In the genomic region with DNA sequence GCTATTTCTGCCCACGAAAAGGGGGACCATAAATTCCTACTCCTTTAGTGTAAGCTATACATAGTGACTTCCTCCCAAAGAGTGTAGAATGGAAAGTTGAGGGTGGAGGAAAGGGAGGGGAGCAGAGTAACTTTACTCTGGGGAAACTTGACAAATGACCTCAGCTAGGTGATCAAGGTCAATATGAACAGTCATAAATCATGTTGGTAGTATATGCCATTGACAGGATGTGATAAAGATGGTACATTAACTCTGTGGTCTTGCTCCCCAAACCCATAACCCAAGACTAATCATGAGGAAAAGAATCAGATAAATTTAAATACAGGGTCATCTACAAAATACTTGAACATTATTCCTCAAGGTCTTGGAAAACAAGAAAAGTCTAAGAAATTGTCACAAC, we compare ENCODE assay signal across 23 cellular contexts.
"Had no signal": no experiment of that assay in that cellular context is flagged by ENCODE, and none has a peak within 500 bp of the region (broad histone marks: within the 10 kb centered on the region; RNA-seq: fewer than 3 reads in every experiment).

No MANE protein-coding gene starts in this region.

- H3K36me3 ChIP-seq: right lobe of liver had no signal

- H3K9ac ChIP-seq: neural progenitor cell, parathyroid adenoma had no signal

- H3K4me3 ChIP-seq: gastrocnemius medialis, lung, mucosa of descending colon, neural progenitor cell, right lobe of liver, thoracic aorta, transverse colon, upper lobe of right lung, vagina had no signal

- H3K79me2 ChIP-seq: parathyroid adenoma had no signal

- H3K27ac ChIP-seq: epithelial cell of prostate, gastrocnemius medialis, neural progenitor cell, parathyroid adenoma, right lobe of liver, thoracic aorta, transverse colon, upper lobe of right lung had no signal

- H2AFZ ChIP-seq: neural progenitor cell, parathyroid adenoma had no signal

- H3K4me2 ChIP-seq: neural progenitor cell had no signal

- H3K4me1 ChIP-seq: parathyroid adenoma had no signal

- DNase-seq: effector CD8-positive, alpha-beta T cell; endodermal cell; foreskin fibroblast; gastrocnemius medialis; head of caudate nucleus; mucosa of descending colon; naive B cell; right lobe of liver; small intestine; stimulated activated CD4-positive, alpha-beta T cell treated with anti-CD3 and anti-CD28 coated beads, Interleukin-15, amount 100 ng/mL, for 24 hours; stimulated activated CD4-positive, alpha-beta T cell treated with anti-CD3 and anti-CD28 coated beads, Interleukin-2, amount 100 ng/mL, for 48 hours; stimulated activated naive B cell treated with anti-CD40 and anti-IgM and Interleukin-4, amounts not matched to agents 10 μg/mL and 1 μg/mL and 100 μg/mL, for 72 hours; transverse colon; upper lobe of right lung had no signal

- H3K9me3 ChIP-seq: gastrocnemius medialis, mucosa of descending colon, right lobe of liver, thoracic aorta, transverse colon, upper lobe of right lung, vagina had no signal

- ATAC-seq: esophagus mucosa; gastrocnemius medialis; mucosa of descending colon; natural killer cell treated with Interleukin-12 subunit alpha and Interleukin-12 subunit beta and Interleukin-15 and Interleukin-18, amount 100 ng/mL, for 72 hours; stimulated activated naive B cell treated with anti-CD40 and anti-IgM and Interleukin-4, amounts not matched to agents 10 μg/mL and 1 μg/mL and 100 μg/mL, for 72 hours; upper lobe of right lung had no signal

- H3K27me3 ChIP-seq: gastrocnemius medialis, neural progenitor cell, right lobe of liver, transverse colon, upper lobe of right lung, vagina had no signal

- FAIRE-seq: keratinocyte, small intestine had no signal
